ENCODE assay signal across 35 cellular contexts in genomic region chr11:39684155-39684554, GRCh38.
"Had no signal": no experiment of that assay in that cellular context is flagged by ENCODE, and none has a peak within 500 bp of the region (broad histone marks: within the 10 kb centered on the region; RNA-seq: fewer than 3 reads in every experiment).

No MANE protein-coding gene starts in this region.

- H3K4me1 ChIP-seq: ascending aorta had no signal

- H3K9me3 Mint-ChIP-seq: activated naive CD4-positive, alpha-beta T cell treated with anti-CD3 and anti-CD28 coated beads, Interleukin-2, amount 50 U/mL, for 24 hours had no signal

- H3K4me1 Mint-ChIP-seq: activated B cell treated with CpG ODN at 0.5 μM for 24 hours; activated CD4-positive, alpha-beta T cell treated with anti-CD3 and anti-CD28 coated beads, Interleukin-2, amount 10 ng/mL, durations not matched to agents 24 days and 14 days; activated naive CD4-positive, alpha-beta T cell treated with anti-CD3 and anti-CD28 coated beads, Interleukin-2, amount 10 ng/mL, durations not matched to agents 7 days and 5 days; activated naive CD4-positive, alpha-beta T cell treated with anti-CD3 and anti-CD28 coated beads, Interleukin-2, amount 50 U/mL, for 24 hours; activated naive CD8-positive, alpha-beta T cell treated with anti-CD3 and anti-CD28 coated beads, Interleukin-2, amount 10 ng/mL, durations not matched to agents 7 days and 5 days; activated naive CD8-positive, alpha-beta T cell treated with anti-CD3 and anti-CD28 coated beads, Interleukin-2, amount 50 U/mL, for 24 hours; central memory CD8-positive, alpha-beta T cell had no signal

- H3K9me3 ChIP-seq: ascending aorta had no signal

- H3K27me3 ChIP-seq: ascending aorta, cardiac muscle cell had no signal

- DNase-seq: activated B cell treated with CpG ODN at 0.5 μM for 24 hours; activated CD4-positive, alpha-beta memory T cell treated with anti-CD3 and anti-CD28 coated beads for 36 hours; activated CD4-positive, alpha-beta T cell treated with anti-CD3 and anti-CD28 coated beads for 4 hours; activated CD4-positive, alpha-beta T cell treated with anti-CD3 and anti-CD28 coated beads, Interleukin-2, amount 10 ng/mL, durations not matched to agents 24 days and 14 days; activated CD4-positive, alpha-beta T cell treated with anti-CD3 and anti-CD28 coated beads, Interleukin-2, amount 50 U/mL, for 1 hour; activated CD4-positive, alpha-beta T cell treated with anti-CD3 and anti-CD28 coated beads, Interleukin-2, amount 50 U/mL, for 4 hours; activated CD4-positive, CD25-positive, alpha-beta regulatory T cell treated with anti-CD3 and anti-CD28 coated beads, Interleukin-2, amount 50 U/mL, for 72 hours; activated CD8-positive, alpha-beta memory T cell treated with anti-CD3 and anti-CD28 coated beads, Interleukin-2, amount 50 U/mL, for 4 hours; activated CD8-positive, alpha-beta T cell treated with anti-CD3 and anti-CD28 coated beads for 36 hours; activated effector memory CD4-positive, alpha-beta T cell treated with Interleukin-2 at 50 U/mL for 16 hours; activated gamma-delta T cell; activated naive CD4-positive, alpha-beta T cell treated with anti-CD3 and anti-CD28 coated beads, Interleukin-2, amount 10 ng/mL, durations not matched to agents 7 days and 5 days; activated naive CD4-positive, alpha-beta T cell treated with Interleukin-2 at 50 U/mL for 16 hours; activated naive CD8-positive, alpha-beta T cell treated with anti-CD3 and anti-CD28 coated beads, Interleukin-2, amount 10 ng/mL, durations not matched to agents 7 days and 5 days; activated naive CD8-positive, alpha-beta T cell treated with anti-CD3 and anti-CD28 coated beads, Interleukin-2, amount 50 U/mL, for 24 hours; activated T-cell treated with anti-CD3 and anti-CD28 coated beads for 4 hours; activated T-cell treated with anti-CD3 and anti-CD28 coated beads, Interleukin-2, amount 50 U/mL, for 1 hour; activated T-cell treated with anti-CD3 and anti-CD28 coated beads, Interleukin-2, amount 50 U/mL, for 48 hours; amygdala; anterior cingulate cortex; caudate nucleus; cerebellar nuclear complex; T-helper 9 cell had no signal

- H3K4me3 ChIP-seq: ascending aorta, cardiac muscle cell had no signal

- H3K36me3 ChIP-seq: ascending aorta, cardiac muscle cell had no signal

- H3K27ac ChIP-seq: ascending aorta, cardiac muscle cell, VCaP had no signal

- ATAC-seq: activated CD8-positive, alpha-beta T cell treated with anti-CD3 and anti-CD28 coated beads for 36 hours; activated naive CD8-positive, alpha-beta T cell treated with anti-CD3 and anti-CD28 coated beads, Interleukin-2, amount 50 U/mL, for 24 hours had no signal

- H3K4me3 Mint-ChIP-seq: activated B cell treated with CpG ODN at 0.5 μM for 24 hours; activated CD4-positive, alpha-beta memory T cell treated with anti-CD3 and anti-CD28 coated beads for 36 hours; activated CD4-positive, alpha-beta T cell treated with anti-CD3 and anti-CD28 coated beads, Interleukin-2, amount 10 ng/mL, durations not matched to agents 24 days and 14 days; activated CD8-positive, alpha-beta T cell treated with anti-CD3 and anti-CD28 coated beads for 36 hours; activated naive CD4-positive, alpha-beta T cell treated with anti-CD3 and anti-CD28 coated beads, Interleukin-2, amount 10 ng/mL, durations not matched to agents 7 days and 5 days; activated naive CD4-positive, alpha-beta T cell treated with anti-CD3 and anti-CD28 coated beads, Interleukin-2, amount 50 U/mL, for 24 hours; activated naive CD8-positive, alpha-beta T cell; activated naive CD8-positive, alpha-beta T cell treated with anti-CD3 and anti-CD28 coated beads, Interleukin-2, amount 10 ng/mL, durations not matched to agents 7 days and 5 days; activated naive CD8-positive, alpha-beta T cell treated with anti-CD3 and anti-CD28 coated beads, Interleukin-2, amount 50 U/mL, for 24 hours; brain; central memory CD8-positive, alpha-beta T cell; T-helper 1 cell treated with Interleukin-12 subunit alpha and Interleukin-12 subunit beta and Interleukin-4 antibody, amounts not matched to agents 30 μg/mL and 1 μg/mL, for 36 hours; T-helper 2 cell treated with Interferon-gamma antibody and Interleukin-4, amounts not matched to agents 5 μg/mL and 100 μg/mL, for 36 hours had no signal

- H3K27ac Mint-ChIP-seq: activated B cell treated with CpG ODN at 0.5 μM for 24 hours; activated CD4-positive, alpha-beta memory T cell treated with anti-CD3 and anti-CD28 coated beads for 36 hours; activated CD4-positive, alpha-beta T cell treated with anti-CD3 and anti-CD28 coated beads, Interleukin-2, amount 10 ng/mL, durations not matched to agents 24 days and 14 days; activated CD8-positive, alpha-beta T cell treated with anti-CD3 and anti-CD28 coated beads for 36 hours; activated naive CD4-positive, alpha-beta T cell treated with anti-CD3 and anti-CD28 coated beads, Interleukin-2, amount 10 ng/mL, durations not matched to agents 7 days and 5 days; activated naive CD4-positive, alpha-beta T cell treated with anti-CD3 and anti-CD28 coated beads, Interleukin-2, amount 50 U/mL, for 24 hours; activated naive CD8-positive, alpha-beta T cell; activated naive CD8-positive, alpha-beta T cell treated with anti-CD3 and anti-CD28 coated beads, Interleukin-2, amount 10 ng/mL, durations not matched to agents 7 days and 5 days; activated naive CD8-positive, alpha-beta T cell treated with anti-CD3 and anti-CD28 coated beads, Interleukin-2, amount 50 U/mL, for 24 hours; activated T-helper 2 cell treated with anti-CD3 and anti-CD28 coated beads, Interferon-gamma antibody, Interleukin-2, Interleukin-4, amounts not matched to agents 10 μg/mL and 5 μg/mL and 100 μg/mL, durations not matched to agents 14 hours and 24 hours and 36 hours; T-helper 1 cell treated with Interleukin-12 subunit alpha and Interleukin-12 subunit beta and Interleukin-4 antibody, amounts not matched to agents 30 μg/mL and 1 μg/mL, for 36 hours; T-helper 2 cell treated with Interferon-gamma antibody and Interleukin-4, amounts not matched to agents 5 μg/mL and 100 μg/mL, for 36 hours had no signal

- FAIRE-seq: bronchial epithelial cell, TTC549 had no signal

- H3K27me3 Mint-ChIP-seq: activated B cell treated with CpG ODN at 0.5 μM for 24 hours; activated CD4-positive, alpha-beta memory T cell treated with anti-CD3 and anti-CD28 coated beads for 36 hours; activated CD4-positive, alpha-beta T cell treated with anti-CD3 and anti-CD28 coated beads, Interleukin-2, amount 10 ng/mL, durations not matched to agents 24 days and 14 days; activated CD8-positive, alpha-beta T cell treated with anti-CD3 and anti-CD28 coated beads for 36 hours; activated naive CD4-positive, alpha-beta T cell treated with anti-CD3 and anti-CD28 coated beads, Interleukin-2, amount 10 ng/mL, durations not matched to agents 7 days and 5 days; activated naive CD4-positive, alpha-beta T cell treated with anti-CD3 and anti-CD28 coated beads, Interleukin-2, amount 50 U/mL, for 24 hours; activated naive CD8-positive, alpha-beta T cell; activated naive CD8-positive, alpha-beta T cell treated with anti-CD3 and anti-CD28 coated beads, Interleukin-2, amount 10 ng/mL, durations not matched to agents 7 days and 5 days; activated naive CD8-positive, alpha-beta T cell treated with anti-CD3 and anti-CD28 coated beads, Interleukin-2, amount 50 U/mL, for 24 hours; brain; central memory CD8-positive, alpha-beta T cell had no signal

- H3K36me3 Mint-ChIP-seq: activated CD4-positive, alpha-beta memory T cell treated with anti-CD3 and anti-CD28 coated beads for 36 hours; activated naive CD4-positive, alpha-beta T cell treated with anti-CD3 and anti-CD28 coated beads, Interleukin-2, amount 10 ng/mL, durations not matched to agents 7 days and 5 days; activated naive CD4-positive, alpha-beta T cell treated with anti-CD3 and anti-CD28 coated beads, Interleukin-2, amount 50 U/mL, for 24 hours; activated naive CD8-positive, alpha-beta T cell; activated naive CD8-positive, alpha-beta T cell treated with anti-CD3 and anti-CD28 coated beads, Interleukin-2, amount 10 ng/mL, durations not matched to agents 7 days and 5 days; brain had no signal
